ENCODE assay signal across 8 cellular contexts in the genomic region with DNA sequence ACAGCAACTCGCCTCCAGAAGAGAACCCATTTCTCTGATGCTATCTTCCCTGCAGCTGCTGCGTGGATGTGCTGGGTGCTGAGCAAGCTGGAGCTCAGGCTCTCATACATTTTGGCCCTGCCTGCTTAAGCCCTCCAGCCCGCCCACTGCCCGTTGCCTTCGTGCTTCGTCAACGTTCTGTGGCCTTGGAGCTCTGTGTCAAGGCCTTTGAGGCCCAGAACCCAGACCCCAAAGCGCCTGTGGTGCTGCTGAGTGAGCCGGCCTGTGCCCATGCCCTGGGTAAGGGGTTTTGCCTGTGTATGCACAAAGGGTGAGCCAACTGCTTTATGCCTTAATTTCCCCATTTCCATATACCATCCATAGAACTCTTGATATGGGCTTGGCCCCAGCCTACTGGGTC. TPM values are rescaled to one million over a fixed set of nuclear protein-coding genes. Genes with fewer than 3 reads are reported as not detected.
DNase-seq lines count a peak whose midpoint lies in the region; ATAC-seq and TF ChIP-seq lines count a peak whose summit lies in the region.

No MANE protein-coding gene starts in this region.

- no peaks in the 10 kb centered on the region for H3K27me3 Mint-ChIP-seq in activated T-cell treated with anti-CD3 and anti-CD28 coated beads, Interleukin-2, amount 50 U/mL, for 72 hours (ENCODE audit: low read depth)
- H3K27me3 Mint-ChIP-seq in activated CD4-positive, alpha-beta memory T cell treated with anti-CD3 and anti-CD28 coated beads, Interleukin-2, amount 10 ng/mL, durations not matched to agents 7 days and 5 days: no peaks in the 10 kb centered on the region
- H3K27me3 Mint-ChIP-seq in glutamatergic neuron (ENCODE audit: unreplicated experiment): peaks cover 12% of the 10 kb centered on the region

- peaks cover 44% of the 10 kb centered on the region for H3K4me1 Mint-ChIP-seq in activated T-cell treated with anti-CD3 and anti-CD28 coated beads, Interleukin-2, amount 50 U/mL, for 72 hours (ENCODE audit: low read depth)
- H3K4me1 Mint-ChIP-seq in activated CD4-positive, alpha-beta memory T cell treated with anti-CD3 and anti-CD28 coated beads, Interleukin-2, amount 10 ng/mL, durations not matched to agents 7 days and 5 days: peaks cover 44% of the 10 kb centered on the region
- H3K4me1 Mint-ChIP-seq in glutamatergic neuron (ENCODE audit: low read depth, unreplicated experiment): peaks cover 8% of the 10 kb centered on the region
- H3K4me1 Mint-ChIP-seq in stimulated activated effector memory CD8-positive, alpha-beta T cell treated with anti-CD3 and anti-CD28 coated beads, Interleukin-12 subunit alpha, Interleukin-12 subunit beta, amount 100 ng/mL, for 72 hours: peaks cover 39% of the 10 kb centered on the region

- peaks cover 16 to 27% (median 23%) of the 10 kb centered on the region in 4 donors for H3K4me1 ChIP-seq in transverse colon

- H3K27me3 ChIP-seq in transverse colon: no peaks in the 10 kb centered on the region

- H3K27ac ChIP-seq in transverse colon: no peak overlapping the region

- POLR2A ChIA-PET in activated CD4-positive, alpha-beta memory T cell treated with anti-CD3 and anti-CD28 coated beads, Interleukin-2, amount 10 ng/mL, durations not matched to agents 7 days and 5 days (lab: Charles Lee): interaction anchor here (1.5 to 3.0 kb wide), 4 partner anchors 9 to 321 kb away, joined by 4 to 20 read pairs (median 5); partner anchors contain the start of genes IPO13 and KDM4A

- 86% methylated on average over 9 of the region's 9 CpGs; no CpG with 5 or more reads in 1 of the 2 donors for WGBS in transverse colon (ENCODE audit: low coverage in 1 of 2), 2 donors

- no peaks in the 10 kb centered on the region for H3K36me3 ChIP-seq in transverse colon

- CTCF ChIA-PET in activated CD4-positive, alpha-beta memory T cell treated with anti-CD3 and anti-CD28 coated beads, Interleukin-2, amount 10 ng/mL, durations not matched to agents 7 days and 5 days (lab: Charles Lee): interaction anchor here (0.8 to 1.8 kb wide), 5 partner anchors 16 to 36 kb away, joined by 3 to 9 read pairs (median 4); no protein-coding TSS in a partner anchor

- TF ChIP-seq EP300 in transverse colon (IDR thresholded peaks at IDR 0.05; ENCODE audit: low read depth): no peak

- H3K4me3 ChIP-seq in transverse colon: peak overlapping the region in 2 of 4 donors; percentile 73 to 89

- no peak for ATAC-seq in activated T-cell treated with anti-CD3 and anti-CD28 coated beads, Interleukin-2, amount 50 U/mL, for 72 hours (replicated peaks in 1 of 2)
- ATAC-seq in stimulated activated effector memory CD8-positive, alpha-beta T cell treated with anti-CD3 and anti-CD28 coated beads, Interleukin-12 subunit alpha, Interleukin-12 subunit beta, amount 100 ng/mL, for 72 hours: no peak
- no peak for ATAC-seq in HG03135 (IDR thresholded peaks at IDR 0.05; ENCODE audit: unreplicated experiment)

- peaks cover 0 to 10% of the 10 kb centered on the region in 2 donors for H3K36me3 Mint-ChIP-seq in activated T-cell treated with anti-CD3 and anti-CD28 coated beads, Interleukin-2, amount 50 U/mL, for 72 hours (ENCODE audit: insufficient read depth in 2 of 2)
- H3K36me3 Mint-ChIP-seq in activated CD4-positive, alpha-beta memory T cell treated with anti-CD3 and anti-CD28 coated beads, Interleukin-2, amount 10 ng/mL, durations not matched to agents 7 days and 5 days (ENCODE audit: low read depth): peaks cover 11% of the 10 kb centered on the region
- no peaks in the 10 kb centered on the region for H3K36me3 Mint-ChIP-seq in glutamatergic neuron (ENCODE audit: unreplicated experiment)
- H3K36me3 Mint-ChIP-seq in stimulated activated effector memory CD8-positive, alpha-beta T cell treated with anti-CD3 and anti-CD28 coated beads, Interleukin-12 subunit alpha, Interleukin-12 subunit beta, amount 100 ng/mL, for 72 hours: peaks cover 14% of the 10 kb centered on the region

- no peak overlapping the region for H3K27ac Mint-ChIP-seq in activated T-cell treated with anti-CD3 and anti-CD28 coated beads, Interleukin-2, amount 50 U/mL, for 72 hours
- H3K27ac Mint-ChIP-seq in activated CD4-positive, alpha-beta memory T cell treated with anti-CD3 and anti-CD28 coated beads, Interleukin-2, amount 10 ng/mL, durations not matched to agents 7 days and 5 days: no peak overlapping the region
- H3K27ac Mint-ChIP-seq in glutamatergic neuron (ENCODE audit: unreplicated experiment): peak overlapping the region; percentile 31
- H3K27ac Mint-ChIP-seq in stimulated activated effector memory CD8-positive, alpha-beta T cell treated with anti-CD3 and anti-CD28 coated beads, Interleukin-12 subunit alpha, Interleukin-12 subunit beta, amount 100 ng/mL, for 72 hours: peak overlapping the region; percentile 92

- H3K4me3 Mint-ChIP-seq in activated T-cell treated with anti-CD3 and anti-CD28 coated beads, Interleukin-2, amount 50 U/mL, for 72 hours: peak overlapping the region; percentile 89 to 98
- H3K4me3 Mint-ChIP-seq in activated CD4-positive, alpha-beta memory T cell treated with anti-CD3 and anti-CD28 coated beads, Interleukin-2, amount 10 ng/mL, durations not matched to agents 7 days and 5 days: peak overlapping the region; percentile 92
- H3K4me3 Mint-ChIP-seq in glutamatergic neuron (ENCODE audit: unreplicated experiment): peak overlapping the region; percentile 97
- peak overlapping the region; percentile 96 for H3K4me3 Mint-ChIP-seq in stimulated activated effector memory CD8-positive, alpha-beta T cell treated with anti-CD3 and anti-CD28 coated beads, Interleukin-12 subunit alpha, Interleukin-12 subunit beta, amount 100 ng/mL, for 72 hours

- intact Hi-C loops in transverse colon (cut with DNase I; ENCODE audit: low total_unique reads): no loop called here

- no peak for TF ChIP-seq POLR2A in transverse colon (IDR thresholded peaks at IDR 0.05)

- no peak for DNase-seq in activated T-cell treated with anti-CD3 and anti-CD28 coated beads, Interleukin-2, amount 50 U/mL, for 72 hours
- DNase-seq in activated T-cell treated with anti-CD3 and anti-CD28 coated beads, Interleukin-2, amount 50 U/mL, for 1 hour: no peak
- no peak for DNase-seq in activated CD4-positive, alpha-beta memory T cell treated with anti-CD3 and anti-CD28 coated beads, Interleukin-2, amount 10 ng/mL, durations not matched to agents 7 days and 5 days
- DNase-seq in glutamatergic neuron: no peak
- no peak for DNase-seq in stimulated activated effector memory CD8-positive, alpha-beta T cell treated with anti-CD3 and anti-CD28 coated beads, Interleukin-12 subunit alpha, Interleukin-12 subunit beta, amount 100 ng/mL, for 72 hours (ENCODE audit: low spot score in 2 of 2)
- no peak for DNase-seq in mucosa of gallbladder (ENCODE audit: low spot score)
- no peak for DNase-seq in transverse colon

- TF ChIP-seq CTCF in glutamatergic neuron (IDR thresholded peaks at IDR 0.05; ENCODE audit: partially characterized antibody, unreplicated experiment) (no peak), transverse colon (IDR thresholded peaks at IDR 0.05) (no peak)

- no peaks in the 10 kb centered on the region for H3K9me3 Mint-ChIP-seq in activated T-cell treated with anti-CD3 and anti-CD28 coated beads, Interleukin-2, amount 50 U/mL, for 72 hours
- H3K9me3 Mint-ChIP-seq in activated CD4-positive, alpha-beta memory T cell treated with anti-CD3 and anti-CD28 coated beads, Interleukin-2, amount 10 ng/mL, durations not matched to agents 7 days and 5 days: no peaks in the 10 kb centered on the region
- H3K9me3 Mint-ChIP-seq in glutamatergic neuron (ENCODE audit: unreplicated experiment): peaks cover 11% of the 10 kb centered on the region
- no peaks in the 10 kb centered on the region for H3K9me3 Mint-ChIP-seq in stimulated activated effector memory CD8-positive, alpha-beta T cell treated with anti-CD3 and anti-CD28 coated beads, Interleukin-12 subunit alpha, Interleukin-12 subunit beta, amount 100 ng/mL, for 72 hours

- in situ Hi-C loops in transverse colon (cut with MboI; ENCODE audit: low pct_ligation_motif_present in 1 of 4, low pct_unique_long_range_greater_than_20kb in 1 of 4, low sequenced_read_pairs in 3 of 4): no loop called here

- no peaks in the 10 kb centered on the region for H3K9me3 ChIP-seq in transverse colon

RNA-seq across cellular contexts. Expression of gene DPH2, which starts 1.1 kb away (rescaled TPM):
- 10 to 100 TPM; 21.4 to 31.0 TPM for total RNA-seq in activated T-cell treated with anti-CD3 and anti-CD28 coated beads, Interleukin-2, amount 50 U/mL, for 72 hours
- 10 to 100 TPM; 18.0 to 19.2 TPM for total RNA-seq in activated CD4-positive, alpha-beta memory T cell treated with anti-CD3 and anti-CD28 coated beads, Interleukin-2, amount 10 ng/mL, durations not matched to agents 7 days and 5 days
- 25.3 TPM for total RNA-seq in glutamatergic neuron (ENCODE audit: unreplicated experiment)
- total RNA-seq in mucosa of gallbladder: 16.6 TPM
- total RNA-seq in transverse colon: 10 to 100 TPM; 13.1 to 29.4 (median 17.1) TPM

RNA-seq across cellular contexts. Expression of gene ATP6V0B, which starts 3.8 kb away (rescaled TPM):
- total RNA-seq in activated T-cell treated with anti-CD3 and anti-CD28 coated beads, Interleukin-2, amount 50 U/mL, for 72 hours: 10 to 100 TPM; 89.9 to 98.0 TPM
- total RNA-seq in activated CD4-positive, alpha-beta memory T cell treated with anti-CD3 and anti-CD28 coated beads, Interleukin-2, amount 10 ng/mL, durations not matched to agents 7 days and 5 days: 100 to 1,000 TPM; 121 TPM
- total RNA-seq in glutamatergic neuron (ENCODE audit: unreplicated experiment): 208 TPM
- total RNA-seq in mucosa of gallbladder: 138 TPM
- 100 to 1,000 TPM in 2 of 4 donors, 10 to 100 TPM in 2; 29.2 to 203 (median 97.9) TPM for total RNA-seq in transverse colon

RNA-seq across cellular contexts. Expression of gene B4GALT2, which starts 8.1 kb away (rescaled TPM):
- 10 to 100 TPM; 19.5 to 20.4 TPM for total RNA-seq in activated T-cell treated with anti-CD3 and anti-CD28 coated beads, Interleukin-2, amount 50 U/mL, for 72 hours
- 10 to 100 TPM; 13.0 to 15.5 TPM for total RNA-seq in activated CD4-positive, alpha-beta memory T cell treated with anti-CD3 and anti-CD28 coated beads, Interleukin-2, amount 10 ng/mL, durations not matched to agents 7 days and 5 days
- 45.7 TPM for total RNA-seq in glutamatergic neuron (ENCODE audit: unreplicated experiment)
- 23.4 TPM for total RNA-seq in mucosa of gallbladder
- total RNA-seq in transverse colon: 10 to 100 TPM; 16.5 to 19.5 (median 18.6) TPM

RNA-seq across cellular contexts. Expression of gene CCDC24, which starts 20.5 kb away (rescaled TPM):
- total RNA-seq in activated T-cell treated with anti-CD3 and anti-CD28 coated beads, Interleukin-2, amount 50 U/mL, for 72 hours: 1 to 10 TPM in 1 of 2 donors, under 1 TPM in 1; 0.99 to 1.4 TPM
- total RNA-seq in activated CD4-positive, alpha-beta memory T cell treated with anti-CD3 and anti-CD28 coated beads, Interleukin-2, amount 10 ng/mL, durations not matched to agents 7 days and 5 days: 1 to 10 TPM; 1.8 to 2.2 TPM
- 6.3 TPM for total RNA-seq in glutamatergic neuron (ENCODE audit: unreplicated experiment)
- total RNA-seq in mucosa of gallbladder: 39.9 TPM
- total RNA-seq in transverse colon: 10 to 100 TPM; 13.8 to 22.0 (median 17.6) TPM

RNA-seq across cellular contexts. Expression of gene IPO13, which starts 24.2 kb away (rescaled TPM):
- total RNA-seq in activated T-cell treated with anti-CD3 and anti-CD28 coated beads, Interleukin-2, amount 50 U/mL, for 72 hours: 10 to 100 TPM; 21.0 to 27.3 TPM
- 10 to 100 TPM; 21.5 to 23.5 TPM for total RNA-seq in activated CD4-positive, alpha-beta memory T cell treated with anti-CD3 and anti-CD28 coated beads, Interleukin-2, amount 10 ng/mL, durations not matched to agents 7 days and 5 days
- total RNA-seq in glutamatergic neuron (ENCODE audit: unreplicated experiment) (53.2 TPM), mucosa of gallbladder (40.3 TPM), transverse colon (10 to 100 TPM; 22.7 to 64.9 (median 36.5) TPM)

Comparison
In these comparisons a context has a peak if more than half of its experiments do, and no peak if none do; other contexts are left out.
1. H3K27ac Mint-ChIP-seq: peak in glutamatergic neuron (single experiment) and stimulated activated effector memory CD8-positive, alpha-beta T cell treated with anti-CD3 and anti-CD28 coated beads, Interleukin-12 subunit alpha, Interleukin-12 subunit beta, amount 100 ng/mL, for 72 hours (single experiment); none in activated T-cell treated with anti-CD3 and anti-CD28 coated beads, Interleukin-2, amount 50 U/mL, for 72 hours (single experiment) and activated CD4-positive, alpha-beta memory T cell treated with anti-CD3 and anti-CD28 coated beads, Interleukin-2, amount 10 ng/mL, durations not matched to agents 7 days and 5 days (single experiment).
2. Peak in every context shown above with its lines, with median percentiles within 50 percentile points of each other: H3K4me3 Mint-ChIP-seq.